In the genomic region with DNA sequence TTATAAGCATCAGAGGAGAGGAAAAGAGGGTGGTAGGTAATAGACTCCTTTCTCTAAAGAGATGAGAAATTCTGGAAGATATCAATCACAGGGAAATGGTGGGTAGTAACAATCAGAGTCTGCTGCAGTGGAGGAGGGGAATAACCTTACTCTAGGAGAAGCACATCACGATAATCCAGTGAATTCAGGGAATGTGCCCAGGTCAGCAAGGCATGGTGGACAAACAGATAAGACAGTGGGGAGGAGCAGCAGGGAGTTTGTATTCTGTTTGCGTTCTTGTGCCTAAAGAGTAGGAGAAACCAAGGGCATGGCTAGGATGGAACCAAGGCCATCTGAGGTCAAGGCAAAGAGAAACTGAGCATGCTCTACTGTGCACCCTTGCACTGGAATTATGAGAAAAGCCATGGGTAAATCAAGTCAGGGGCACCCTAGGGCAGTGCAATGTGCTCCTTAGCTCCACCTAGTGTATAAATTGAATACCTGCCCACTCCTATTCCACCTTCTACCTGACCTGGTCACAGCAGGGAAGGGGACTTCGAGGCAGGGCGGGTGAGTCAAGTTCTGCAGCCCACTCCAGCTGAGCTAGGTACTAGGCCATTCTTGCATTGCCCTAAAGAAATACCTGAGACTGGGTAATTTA, we compare ENCODE assay signal across 10 cellular contexts. TPM values are rescaled to one million over a fixed set of nuclear protein-coding genes. Genes with fewer than 3 reads are reported as not detected.
DNase-seq lines count a peak whose midpoint lies in the region; ATAC-seq and TF ChIP-seq lines count a peak whose summit lies in the region.
"Had no signal": no experiment of that assay in that cellular context is flagged by ENCODE, and none has a peak within 500 bp of the region (broad histone marks: within the 10 kb centered on the region; RNA-seq: fewer than 3 reads in every experiment).

No MANE protein-coding gene starts in this region.

- TF ChIP-seq CTCF in chondrocyte (IDR thresholded peaks at IDR 0.05): peak; percentile 56
- peak; percentile 34 for TF ChIP-seq CTCF in psoas muscle (IDR thresholded peaks at IDR 0.05)

- no peaks in the 10 kb centered on the region for H3K4me1 Mint-ChIP-seq in chondrocyte (ENCODE audit: low read depth)

- H3K27ac Mint-ChIP-seq in chondrocyte (ENCODE audit: unreplicated experiment): no peak overlapping the region
- H3K27ac Mint-ChIP-seq: T-helper 1 cell treated with Interleukin-12 subunit alpha and Interleukin-12 subunit beta and Interleukin-4 antibody, amounts not matched to agents 30 μg/mL and 1 μg/mL, for 36 hours had no signal

- H3K4me3 ChIP-seq in psoas muscle: no peak overlapping the region

- H3K9me3 Mint-ChIP-seq in chondrocyte (ENCODE audit: low read depth): peaks cover 4% of the 10 kb centered on the region
- H3K9me3 Mint-ChIP-seq: T-helper 1 cell treated with Interleukin-12 subunit alpha and Interleukin-12 subunit beta and Interleukin-4 antibody, amounts not matched to agents 30 μg/mL and 1 μg/mL, for 36 hours had no signal

- no peaks in the 10 kb centered on the region for H3K27me3 ChIP-seq in psoas muscle (ENCODE audit: insufficient read depth in 3 of 3, low read length in 2 of 3)

- H3K4me1 ChIP-seq in psoas muscle: no peaks in the 10 kb centered on the region

- peak; percentile 48 for ATAC-seq in HG03565 (IDR thresholded peaks at IDR 0.05; ENCODE audit: unreplicated experiment)
- ATAC-seq in psoas muscle: peak in 2 of 4 donors; percentile 58 to 63
- ATAC-seq in GM19455 (IDR thresholded peaks at IDR 0.05; ENCODE audit: unreplicated experiment): no peak

- peaks cover 2% of the 10 kb centered on the region for H3K27me3 Mint-ChIP-seq in chondrocyte (ENCODE audit: low read depth)

- intact Hi-C loops in psoas muscle (cut with DNase I): loop anchor here in 1 of 2 donors (10.0 kb wide), 1 partner anchor 620 kb away; no protein-coding TSS in a partner anchor

- DNase-seq in NCI-H82 (lab: John Stamatoyannopoulos, UW) (peak; percentile 6), NCI-H82 treated with DMSO at 0.1 percent for 48 hours (lab: John Stamatoyannopoulos, UW; ENCODE audit: unreplicated experiment) (no peak), chondrocyte (ENCODE audit: low spot score) (no peak), psoas muscle (no peak), foreskin melanocyte (no peak), HUDEP-2 (lab: John Stamatoyannopoulos, UW; ENCODE audit: unreplicated experiment in 76 of 76) (no peak)
- DNase-seq: ACHN had no signal

- H3K4me3 Mint-ChIP-seq in chondrocyte (ENCODE audit: unreplicated experiment): no peak overlapping the region
- H3K4me3 Mint-ChIP-seq: T-helper 1 cell treated with Interleukin-12 subunit alpha and Interleukin-12 subunit beta and Interleukin-4 antibody, amounts not matched to agents 30 μg/mL and 1 μg/mL, for 36 hours had no signal

- WGBS in psoas muscle, 3 donors: 74 to 89% (median 83%) methylated on average over 4 of the region's 4 CpGs

- peaks cover 2% of the 10 kb centered on the region for H3K36me3 Mint-ChIP-seq in chondrocyte (ENCODE audit: low read depth)

- no peak overlapping the region for H3K27ac ChIP-seq in psoas muscle

- no peaks in the 10 kb centered on the region for H3K9me3 ChIP-seq in psoas muscle

- no peaks in the 10 kb centered on the region for H3K36me3 ChIP-seq in psoas muscle (ENCODE audit: insufficient read depth in 1 of 2, low read depth in 1 of 2)

RNA-seq across cellular contexts. Expression of gene RETREG1, which starts 31.6 kb away (rescaled TPM):
- total RNA-seq in chondrocyte: 2.8 to 3.3 TPM (median 2.9 TPM) in 3 replicates
- 100 to 1,000 TPM in 3 of 4 donors, 10 to 100 TPM in 1; 63.2 to 252 (median 187) TPM for total RNA-seq in psoas muscle
- 100 to 1,000 TPM in 2 of 3 donors, 1 to 10 TPM in 1; 2.1 to 235 (median 191) TPM for polyA plus RNA-seq in psoas muscle

Comparison
In these comparisons a context has a peak if more than half of its experiments do, and no peak if none do; other contexts are left out.
1. RNA of gene RETREG1, which starts 31.6 kb away (total RNA-seq): 63.2 to 252 TPM in psoas muscle; 2.8 to 3.3 TPM in chondrocyte; every median in the first group is over 10 times any median in the second.